In the genomic region with DNA sequence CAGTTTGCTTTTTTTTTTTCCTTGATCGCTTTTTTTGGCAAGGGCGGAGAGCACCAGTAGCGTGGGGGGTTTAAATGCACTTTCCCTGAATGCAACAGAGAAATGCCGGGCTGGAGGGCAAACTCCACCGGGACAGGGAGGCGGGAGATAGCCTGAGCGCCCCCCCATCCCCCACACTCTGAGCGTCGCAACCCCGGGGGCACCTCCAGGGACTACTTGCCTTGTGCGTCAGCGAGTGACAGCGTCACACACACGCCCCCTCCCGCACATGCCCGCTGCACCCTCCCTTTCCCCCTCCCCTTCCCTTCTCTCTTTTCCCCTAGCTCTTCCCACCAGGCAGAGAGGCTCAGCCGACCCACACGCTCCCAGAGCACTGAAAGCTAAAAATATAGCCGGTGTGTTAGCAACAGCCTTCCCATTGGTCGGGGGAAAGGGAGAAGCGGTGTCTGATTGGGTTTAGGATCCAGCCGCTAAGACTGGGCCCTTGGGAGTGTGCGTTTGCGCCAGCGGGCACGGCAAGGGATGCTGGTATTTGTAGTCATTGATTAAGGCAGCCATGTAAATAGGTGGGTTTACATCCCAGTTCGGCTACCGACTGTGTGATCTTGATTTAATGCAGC, we compare ENCODE assay signal across 8 cellular contexts. TPM values are rescaled to one million over a fixed set of nuclear protein-coding genes. Genes with fewer than 3 reads are reported as not detected.
DNase-seq lines count a peak whose midpoint lies in the region; ATAC-seq and TF ChIP-seq lines count a peak whose summit lies in the region.

No MANE protein-coding gene starts in this region.

- H3K4me3 ChIP-seq in GM12875 (ENCODE audit: low read depth, low read length), result peak overlapping the region; percentile 99

- no peaks in the 10 kb centered on the region for H3K9me3 Mint-ChIP-seq in progenitor cell of endocrine pancreas (ENCODE audit: low read depth)

- H3K27ac Mint-ChIP-seq in T-helper 17 cell, result peak overlapping the region; percentile 93
- H3K27ac Mint-ChIP-seq in progenitor cell of endocrine pancreas, result peak overlapping the region; percentile 99

- peak overlapping the region; percentile 97 for H3K4me3 Mint-ChIP-seq in T-helper 17 cell
- peak overlapping the region; percentile 99 for H3K4me3 Mint-ChIP-seq in progenitor cell of endocrine pancreas (ENCODE audit: low read depth)

- H3K9me3 ChIP-seq in T-helper 17 cell (ENCODE audit: control insufficient read depth, low read length, poor library complexity, severe bottlenecking), result no peaks in the 10 kb centered on the region

- DNase-seq in NCI-H1694 treated with DMSO at 0.1 percent for 48 hours (lab: John Stamatoyannopoulos, UW) (peak; percentile 99), T-helper 17 cell (peak; percentile 74 to 84 (median 78)), left ventricle myocardium superior (peak; percentile 95), progenitor cell of endocrine pancreas (ENCODE audit: low spot score, unreplicated experiment) (peak; percentile 83), ureter (ENCODE audit: low spot score) (peak; percentile 96)

- H3K36me3 Mint-ChIP-seq in T-helper 17 cell (ENCODE audit: low read depth) (peaks cover 2% of the 10 kb centered on the region), progenitor cell of endocrine pancreas (ENCODE audit: insufficient read depth) (peaks cover 7% of the 10 kb centered on the region)

- peak overlapping the region; percentile 99 for H3K27ac ChIP-seq in angular gyrus (ENCODE audit: low read depth, low read length)

- TF ChIP-seq CTCF in GM12875 (IDR thresholded peaks at IDR 0.05; ENCODE audit: borderline replicate concordance, insufficient read depth, low read depth, low read length), result no peak
- no peak for TF ChIP-seq CTCF in progenitor cell of endocrine pancreas (IDR thresholded peaks at IDR 0.05; ENCODE audit: unreplicated experiment)

- intact Hi-C loops in left ventricle myocardium superior (cut with micrococcal nuclease), result no loop called here

- H3K4me1 Mint-ChIP-seq in T-helper 17 cell (peaks cover 32% of the 10 kb centered on the region), progenitor cell of endocrine pancreas (ENCODE audit: low read depth) (peaks cover 15% of the 10 kb centered on the region)

- no peaks in the 10 kb centered on the region for H3K27me3 Mint-ChIP-seq in T-helper 17 cell
- no peaks in the 10 kb centered on the region for H3K27me3 Mint-ChIP-seq in progenitor cell of endocrine pancreas

- ATAC-seq in HG02884 (IDR thresholded peaks at IDR 0.05; ENCODE audit: unreplicated experiment), result peak; percentile 40
- ATAC-seq in T-helper 17 cell, result peak; percentile 76
- ATAC-seq in left ventricle myocardium superior, result peak; percentile 78

RNA-seq across cellular contexts. Expression of a gene that starts 1.7 kb away (rescaled TPM):
- total RNA-seq in T-helper 17 cell (10 to 100 TPM; 30.8 to 44.0 TPM), left ventricle myocardium superior (71.8 TPM), progenitor cell of endocrine pancreas (66.9 and 72.4 TPM in 2 replicates), ureter (49.9 TPM)

RNA-seq across cellular contexts. Expression of a gene that starts 20.2 kb away (rescaled TPM):
- total RNA-seq in T-helper 17 cell, result 10 to 100 TPM; 31.7 to 39.6 TPM
- 20.2 TPM for total RNA-seq in left ventricle myocardium superior
- 44.3 and 52.9 TPM in 2 replicates for total RNA-seq in progenitor cell of endocrine pancreas
- 32.3 TPM for total RNA-seq in ureter

RNA-seq across cellular contexts. Expression of a gene that starts 20.6 kb away (rescaled TPM):
- total RNA-seq in T-helper 17 cell, result 10 to 100 TPM; 77.2 to 81.9 TPM
- 887 TPM for total RNA-seq in left ventricle myocardium superior
- total RNA-seq in progenitor cell of endocrine pancreas, result 67.4 and 69.7 TPM in 2 replicates
- 121 TPM for total RNA-seq in ureter

Comparison
In these comparisons a context has a peak if more than half of its experiments do, and no peak if none do; other contexts are left out.
1. Peak in every context shown above with its lines: DNase-seq, ATAC-seq, H3K4me3 ChIP-seq and H3K27ac ChIP-seq.